In the genomic region with DNA sequence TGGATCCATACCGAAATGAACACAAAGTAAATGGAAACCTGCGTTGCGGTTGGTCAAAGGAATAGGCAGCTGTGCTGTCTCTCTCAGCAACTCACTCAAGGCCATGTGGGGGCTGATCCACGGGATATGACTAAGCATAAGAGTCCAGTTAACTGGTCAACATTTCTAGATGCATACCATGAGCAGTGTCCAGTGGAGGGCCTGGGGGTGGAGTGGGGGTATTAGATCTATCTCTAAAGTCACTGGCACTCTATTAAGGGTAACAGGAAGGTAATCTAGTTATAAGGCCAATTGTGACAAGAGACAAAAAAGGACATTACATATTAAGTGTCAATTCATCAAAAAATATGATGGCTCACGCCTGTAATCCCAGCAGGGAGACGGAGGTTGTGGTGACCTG, we compare ENCODE assay signal across 1 cellular context.
TF ChIP-seq lines count a peak whose summit lies in the region.

No MANE protein-coding gene starts in this region.

TF ChIP-seq in K562, 482 proteins besides CTCF, POLR2A, EP300 and RAD21 (continued from another document):
- TF ChIP-seq, protein P1, sequence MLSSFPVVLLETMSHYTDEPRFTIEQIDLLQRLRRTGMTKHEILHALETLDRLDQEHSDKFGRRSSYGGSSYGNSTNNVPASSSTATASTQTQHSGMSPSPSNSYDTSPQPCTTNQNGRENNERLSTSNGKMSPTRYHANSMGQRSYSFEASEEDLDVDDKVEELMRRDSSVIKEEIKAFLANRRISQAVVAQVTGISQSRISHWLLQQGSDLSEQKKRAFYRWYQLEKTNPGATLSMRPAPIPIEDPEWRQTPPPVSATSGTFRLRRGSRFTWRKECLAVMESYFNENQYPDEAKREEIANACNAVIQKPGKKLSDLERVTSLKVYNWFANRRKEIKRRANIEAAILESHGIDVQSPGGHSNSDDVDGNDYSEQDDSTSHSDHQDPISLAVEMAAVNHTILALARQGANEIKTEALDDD (IDR thresholded peaks at IDR 0.05) = peak; percentile 89
- no peak for TF ChIP-seq HDAC6 (IDR thresholded peaks at IDR 0.05; ENCODE audit: low read depth, low read length)
- peak; percentile 92 for TF ChIP-seq ZNF316 (IDR thresholded peaks at IDR 0.05)
- no peak for TF ChIP-seq POLR2AphosphoS2 (IDR thresholded peaks at IDR 0.05; ENCODE audit: low read length)
- peak; percentile 37; the same call in 1 of the 2 replicates for TF ChIP-seq FOSL1 (tag; conservative IDR thresholded peaks at IDR 0.05)
- no peak for TF ChIP-seq GATA2 (CRISPR knock-in tag; IDR thresholded peaks at IDR 0.05)
- no peak for TF ChIP-seq RAD51 (IDR thresholded peaks at IDR 0.05; ENCODE audit: borderline replicate concordance, low read depth)
- TF ChIP-seq ZNF589 (CRISPR knock-in tag; IDR thresholded peaks at IDR 0.05; ENCODE audit: low read depth) = peak; percentile 44; the same call in 1 of the 2 replicates
- TF ChIP-seq EGR1 (conservative IDR thresholded peaks at IDR 0.05) = peak; percentile 68
- TF ChIP-seq, protein P2, sequence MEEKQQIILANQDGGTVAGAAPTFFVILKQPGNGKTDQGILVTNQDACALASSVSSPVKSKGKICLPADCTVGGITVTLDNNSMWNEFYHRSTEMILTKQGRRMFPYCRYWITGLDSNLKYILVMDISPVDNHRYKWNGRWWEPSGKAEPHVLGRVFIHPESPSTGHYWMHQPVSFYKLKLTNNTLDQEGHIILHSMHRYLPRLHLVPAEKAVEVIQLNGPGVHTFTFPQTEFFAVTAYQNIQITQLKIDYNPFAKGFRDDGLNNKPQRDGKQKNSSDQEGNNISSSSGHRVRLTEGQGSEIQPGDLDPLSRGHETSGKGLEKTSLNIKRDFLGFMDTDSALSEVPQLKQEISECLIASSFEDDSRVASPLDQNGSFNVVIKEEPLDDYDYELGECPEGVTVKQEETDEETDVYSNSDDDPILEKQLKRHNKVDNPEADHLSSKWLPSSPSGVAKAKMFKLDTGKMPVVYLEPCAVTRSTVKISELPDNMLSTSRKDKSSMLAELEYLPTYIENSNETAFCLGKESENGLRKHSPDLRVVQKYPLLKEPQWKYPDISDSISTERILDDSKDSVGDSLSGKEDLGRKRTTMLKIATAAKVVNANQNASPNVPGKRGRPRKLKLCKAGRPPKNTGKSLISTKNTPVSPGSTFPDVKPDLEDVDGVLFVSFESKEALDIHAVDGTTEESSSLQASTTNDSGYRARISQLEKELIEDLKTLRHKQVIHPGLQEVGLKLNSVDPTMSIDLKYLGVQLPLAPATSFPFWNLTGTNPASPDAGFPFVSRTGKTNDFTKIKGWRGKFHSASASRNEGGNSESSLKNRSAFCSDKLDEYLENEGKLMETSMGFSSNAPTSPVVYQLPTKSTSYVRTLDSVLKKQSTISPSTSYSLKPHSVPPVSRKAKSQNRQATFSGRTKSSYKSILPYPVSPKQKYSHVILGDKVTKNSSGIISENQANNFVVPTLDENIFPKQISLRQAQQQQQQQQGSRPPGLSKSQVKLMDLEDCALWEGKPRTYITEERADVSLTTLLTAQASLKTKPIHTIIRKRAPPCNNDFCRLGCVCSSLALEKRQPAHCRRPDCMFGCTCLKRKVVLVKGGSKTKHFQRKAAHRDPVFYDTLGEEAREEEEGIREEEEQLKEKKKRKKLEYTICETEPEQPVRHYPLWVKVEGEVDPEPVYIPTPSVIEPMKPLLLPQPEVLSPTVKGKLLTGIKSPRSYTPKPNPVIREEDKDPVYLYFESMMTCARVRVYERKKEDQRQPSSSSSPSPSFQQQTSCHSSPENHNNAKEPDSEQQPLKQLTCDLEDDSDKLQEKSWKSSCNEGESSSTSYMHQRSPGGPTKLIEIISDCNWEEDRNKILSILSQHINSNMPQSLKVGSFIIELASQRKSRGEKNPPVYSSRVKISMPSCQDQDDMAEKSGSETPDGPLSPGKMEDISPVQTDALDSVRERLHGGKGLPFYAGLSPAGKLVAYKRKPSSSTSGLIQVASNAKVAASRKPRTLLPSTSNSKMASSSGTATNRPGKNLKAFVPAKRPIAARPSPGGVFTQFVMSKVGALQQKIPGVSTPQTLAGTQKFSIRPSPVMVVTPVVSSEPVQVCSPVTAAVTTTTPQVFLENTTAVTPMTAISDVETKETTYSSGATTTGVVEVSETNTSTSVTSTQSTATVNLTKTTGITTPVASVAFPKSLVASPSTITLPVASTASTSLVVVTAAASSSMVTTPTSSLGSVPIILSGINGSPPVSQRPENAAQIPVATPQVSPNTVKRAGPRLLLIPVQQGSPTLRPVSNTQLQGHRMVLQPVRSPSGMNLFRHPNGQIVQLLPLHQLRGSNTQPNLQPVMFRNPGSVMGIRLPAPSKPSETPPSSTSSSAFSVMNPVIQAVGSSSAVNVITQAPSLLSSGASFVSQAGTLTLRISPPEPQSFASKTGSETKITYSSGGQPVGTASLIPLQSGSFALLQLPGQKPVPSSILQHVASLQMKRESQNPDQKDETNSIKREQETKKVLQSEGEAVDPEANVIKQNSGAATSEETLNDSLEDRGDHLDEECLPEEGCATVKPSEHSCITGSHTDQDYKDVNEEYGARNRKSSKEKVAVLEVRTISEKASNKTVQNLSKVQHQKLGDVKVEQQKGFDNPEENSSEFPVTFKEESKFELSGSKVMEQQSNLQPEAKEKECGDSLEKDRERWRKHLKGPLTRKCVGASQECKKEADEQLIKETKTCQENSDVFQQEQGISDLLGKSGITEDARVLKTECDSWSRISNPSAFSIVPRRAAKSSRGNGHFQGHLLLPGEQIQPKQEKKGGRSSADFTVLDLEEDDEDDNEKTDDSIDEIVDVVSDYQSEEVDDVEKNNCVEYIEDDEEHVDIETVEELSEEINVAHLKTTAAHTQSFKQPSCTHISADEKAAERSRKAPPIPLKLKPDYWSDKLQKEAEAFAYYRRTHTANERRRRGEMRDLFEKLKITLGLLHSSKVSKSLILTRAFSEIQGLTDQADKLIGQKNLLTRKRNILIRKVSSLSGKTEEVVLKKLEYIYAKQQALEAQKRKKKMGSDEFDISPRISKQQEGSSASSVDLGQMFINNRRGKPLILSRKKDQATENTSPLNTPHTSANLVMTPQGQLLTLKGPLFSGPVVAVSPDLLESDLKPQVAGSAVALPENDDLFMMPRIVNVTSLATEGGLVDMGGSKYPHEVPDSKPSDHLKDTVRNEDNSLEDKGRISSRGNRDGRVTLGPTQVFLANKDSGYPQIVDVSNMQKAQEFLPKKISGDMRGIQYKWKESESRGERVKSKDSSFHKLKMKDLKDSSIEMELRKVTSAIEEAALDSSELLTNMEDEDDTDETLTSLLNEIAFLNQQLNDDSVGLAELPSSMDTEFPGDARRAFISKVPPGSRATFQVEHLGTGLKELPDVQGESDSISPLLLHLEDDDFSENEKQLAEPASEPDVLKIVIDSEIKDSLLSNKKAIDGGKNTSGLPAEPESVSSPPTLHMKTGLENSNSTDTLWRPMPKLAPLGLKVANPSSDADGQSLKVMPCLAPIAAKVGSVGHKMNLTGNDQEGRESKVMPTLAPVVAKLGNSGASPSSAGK (IDR thresholded peaks at IDR 0.05) = peak; percentile 41; the same call in 1 of the 2 replicates
- TF ChIP-seq C11orf30 (IDR thresholded peaks at IDR 0.05; ENCODE audit: low read depth) = peak; percentile 88
- TF ChIP-seq, protein P3, sequence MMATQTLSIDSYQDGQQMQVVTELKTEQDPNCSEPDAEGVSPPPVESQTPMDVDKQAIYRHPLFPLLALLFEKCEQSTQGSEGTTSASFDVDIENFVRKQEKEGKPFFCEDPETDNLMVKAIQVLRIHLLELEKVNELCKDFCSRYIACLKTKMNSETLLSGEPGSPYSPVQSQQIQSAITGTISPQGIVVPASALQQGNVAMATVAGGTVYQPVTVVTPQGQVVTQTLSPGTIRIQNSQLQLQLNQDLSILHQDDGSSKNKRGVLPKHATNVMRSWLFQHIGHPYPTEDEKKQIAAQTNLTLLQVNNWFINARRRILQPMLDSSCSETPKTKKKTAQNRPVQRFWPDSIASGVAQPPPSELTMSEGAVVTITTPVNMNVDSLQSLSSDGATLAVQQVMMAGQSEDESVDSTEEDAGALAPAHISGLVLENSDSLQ (IDR thresholded peaks at IDR 0.05) = peak; percentile 14; the same call in 1 of the 2 replicates
- peak; percentile 61 for TF ChIP-seq JUND (IDR thresholded peaks at IDR 0.05; ENCODE audit: borderline replicate concordance, low read depth, low read length)
- TF ChIP-seq JUND (tag; IDR thresholded peaks at IDR 0.05; ENCODE audit: borderline replicate concordance, low read depth, low read length) = no peak
- no peak for TF ChIP-seq KLF16 (IDR thresholded peaks at IDR 0.05)
- TF ChIP-seq BACH1 (tag; IDR thresholded peaks at IDR 0.05) = peak; percentile 65; the same call in 1 of the 2 replicates
- no peak for TF ChIP-seq POLR3G (IDR thresholded peaks at IDR 0.05; ENCODE audit: extremely low read depth, insufficient read length, insufficient replicate concordance)
- TF ChIP-seq NR4A1 (CRISPR knock-in tag; IDR thresholded peaks at IDR 0.05) = no peak
- TF ChIP-seq NR4A1 (tag; IDR thresholded peaks at IDR 0.05) = no peak
- peak in 1 of 2 experiments; percentile 38; a peak in 1 of 4 replicates for TF ChIP-seq KDM1A (IDR thresholded peaks at IDR 0.05)
- no peak for TF ChIP-seq ZNF217 (CRISPR knock-in tag; IDR thresholded peaks at IDR 0.05)
- no peak for TF ChIP-seq ZNF12 (CRISPR knock-in tag; IDR thresholded peaks at IDR 0.05)
- peak; percentile 51 for TF ChIP-seq MEIS2 (IDR thresholded peaks at IDR 0.05; ENCODE audit: partially characterized antibody)
- peak; percentile 45; the same call in 1 of the 2 replicates for TF ChIP-seq VEZF1 (CRISPR knock-in tag; IDR thresholded peaks at IDR 0.05)
- no peak for TF ChIP-seq CREB1 (IDR thresholded peaks at IDR 0.05)
- TF ChIP-seq CREB1 (CRISPR knock-in tag; IDR thresholded peaks at IDR 0.05) = no peak
- no peak for TF ChIP-seq ZC3H4 (CRISPR knock-in tag; IDR thresholded peaks at IDR 0.05; ENCODE audit: borderline replicate concordance)
- TF ChIP-seq DDX20 (tag; IDR thresholded peaks at IDR 0.05; ENCODE audit: low read depth) = no peak
- TF ChIP-seq SMARCE1 (IDR thresholded peaks at IDR 0.05) = 0 out of 2 replicates have a peak, but pooled peaks have one; percentile 20
- TF ChIP-seq MAFG (tag; conservative IDR thresholded peaks at IDR 0.05) = peak; percentile 87
- 0 out of 2 replicates have a peak, but pooled peaks have one; percentile 23 for TF ChIP-seq ZNF592 (IDR thresholded peaks at IDR 0.05)
- no peak for TF ChIP-seq RHOXF2B (CRISPR knock-in tag; conservative IDR thresholded peaks at IDR 0.05)
- TF ChIP-seq PYGO2 (tag; IDR thresholded peaks at IDR 0.05) = 0 out of 2 replicates have a peak, but pooled peaks have one; percentile 25
- TF ChIP-seq MAFK (IDR thresholded peaks at IDR 0.05; ENCODE audit: low read length) = peak; percentile 36; the same call in 1 of the 2 replicates
- peak; percentile 85 for TF ChIP-seq EHMT2 (IDR thresholded peaks at IDR 0.05)
- TF ChIP-seq RBM22 (IDR thresholded peaks at IDR 0.05; ENCODE audit: low read depth, low read length, poor library complexity, severe bottlenecking) = no peak
